Comparison of ENCODE assay signal across 8 cellular contexts in the genomic region with DNA sequence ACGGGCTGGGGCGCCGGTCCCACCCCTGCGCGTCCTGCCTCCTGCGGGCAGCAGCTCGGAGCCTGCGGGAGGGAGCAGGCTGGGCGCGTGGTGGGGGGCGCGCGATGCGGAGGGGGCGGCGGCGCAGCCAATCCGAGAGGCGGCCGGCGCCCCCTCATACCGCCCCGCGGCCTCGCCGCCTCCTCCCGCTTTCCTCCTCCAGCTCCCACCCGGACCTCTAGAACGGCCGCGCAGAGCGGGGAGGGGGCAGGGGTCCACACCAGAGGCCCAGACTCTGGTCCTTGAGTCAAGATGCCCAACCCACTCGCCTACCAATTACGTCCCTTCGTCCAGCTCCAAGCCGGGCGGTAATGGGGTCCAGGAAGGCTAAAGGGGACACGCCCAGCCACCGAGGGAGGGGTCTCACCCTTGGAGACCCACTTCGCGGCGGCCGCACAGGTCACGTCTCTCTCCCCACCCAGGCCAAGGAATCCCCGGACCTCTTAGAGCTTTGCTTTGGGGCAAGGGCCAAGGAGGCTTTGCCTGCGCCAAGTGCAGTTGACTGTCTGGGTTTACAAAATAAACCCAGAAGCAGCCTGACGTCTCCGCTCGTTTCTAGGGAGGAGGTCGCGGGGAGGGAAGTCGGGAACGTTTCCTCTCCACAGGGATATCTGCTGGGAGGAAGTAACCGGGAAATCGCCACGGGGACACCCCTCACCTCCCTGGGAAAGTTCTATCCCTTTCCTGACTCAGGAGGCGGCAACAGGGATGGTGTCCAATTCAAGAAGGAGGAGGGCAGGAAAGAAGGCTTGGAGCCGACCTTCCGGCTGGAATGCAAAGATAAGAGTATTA. TPM values are rescaled to one million over a fixed set of nuclear protein-coding genes. Genes with fewer than 3 reads are reported as not detected.
DNase-seq lines count a peak whose midpoint lies in the region; ATAC-seq lines count a peak whose summit lies in the region.

A gene with protein sequence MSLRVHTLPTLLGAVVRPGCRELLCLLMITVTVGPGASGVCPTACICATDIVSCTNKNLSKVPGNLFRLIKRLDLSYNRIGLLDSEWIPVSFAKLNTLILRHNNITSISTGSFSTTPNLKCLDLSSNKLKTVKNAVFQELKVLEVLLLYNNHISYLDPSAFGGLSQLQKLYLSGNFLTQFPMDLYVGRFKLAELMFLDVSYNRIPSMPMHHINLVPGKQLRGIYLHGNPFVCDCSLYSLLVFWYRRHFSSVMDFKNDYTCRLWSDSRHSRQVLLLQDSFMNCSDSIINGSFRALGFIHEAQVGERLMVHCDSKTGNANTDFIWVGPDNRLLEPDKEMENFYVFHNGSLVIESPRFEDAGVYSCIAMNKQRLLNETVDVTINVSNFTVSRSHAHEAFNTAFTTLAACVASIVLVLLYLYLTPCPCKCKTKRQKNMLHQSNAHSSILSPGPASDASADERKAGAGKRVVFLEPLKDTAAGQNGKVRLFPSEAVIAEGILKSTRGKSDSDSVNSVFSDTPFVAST (minus strand): TSS at position 66 of the 831 bp plus-strand sequence. CDS start 957 bp downstream, outside the sequence.

- peak; percentile 17 for ATAC-seq in GM19372 (IDR thresholded peaks at IDR 0.05; ENCODE audit: low read depth, unreplicated experiment)

- H3K27ac ChIP-seq in effector memory CD4-positive, alpha-beta T cell (ENCODE audit: insufficient read depth, low read length, poor library complexity, severe bottlenecking), result peak within 1 kb of the TSS; percentile 77

- peak within 1 kb of the TSS; percentile 91 for H3K4me3 ChIP-seq in effector memory CD4-positive, alpha-beta T cell (ENCODE audit: insufficient read depth, low read depth, low read length, poor library complexity, severe bottlenecking)

- H3K4me1 ChIP-seq in effector memory CD4-positive, alpha-beta T cell (ENCODE audit: control insufficient read depth, insufficient read depth, low read length, poor library complexity, severe bottlenecking), result peaks cover 36% of the 10 kb centered on the region

- peak; percentile 31 for DNase-seq in AG08395 (ENCODE audit: low spot score)
- DNase-seq in LHCN-M2 (ENCODE audit: low read depth), result peak; percentile 72
- peak; percentile 22 to 27 for DNase-seq in activated CD4-positive, alpha-beta T cell treated with anti-CD3 and anti-CD28 coated beads, Interleukin-2, amount 50 U/mL, for 4 hours
- peak in 2 of 3 donors; percentile 9 to 24 for DNase-seq in effector memory CD4-positive, alpha-beta T cell
- DNase-seq in medulla oblongata (ENCODE audit: extremely low spot score), result peak; percentile 43
- peak; percentile 19 for DNase-seq in stimulated activated CD8-positive, alpha-beta memory T cell treated with anti-CD3 and anti-CD28 coated beads, Interleukin-4, amount 100 ng/mL, for 24 hours (ENCODE audit: low read depth)
- no peak for DNase-seq in epidermal melanocyte (ENCODE audit: insufficient read length, low spot score)

- no peaks in the 10 kb centered on the region for H3K36me3 ChIP-seq in effector memory CD4-positive, alpha-beta T cell (ENCODE audit: control insufficient read depth, insufficient read depth, low read length)

- H3K9me3 ChIP-seq in effector memory CD4-positive, alpha-beta T cell (ENCODE audit: control insufficient read depth, low read length), result no peaks in the 10 kb centered on the region

- H3K27me3 ChIP-seq in effector memory CD4-positive, alpha-beta T cell (replicated peaks; ENCODE audit: control insufficient read depth, insufficient read depth, low read length, poor library complexity, severe bottlenecking), result no peaks in the 10 kb centered on the region

RNA-seq across cellular contexts. Expression of the gene that starts here (rescaled TPM):
- 16.7 and 23.0 TPM in 2 replicates for total RNA-seq in LHCN-M2 (2014; rRNA removed)
- 156 TPM for polyA plus RNA-seq in LHCN-M2 (2012)
